ENCODE assay signal across 20 cellular contexts in the genomic region with DNA sequence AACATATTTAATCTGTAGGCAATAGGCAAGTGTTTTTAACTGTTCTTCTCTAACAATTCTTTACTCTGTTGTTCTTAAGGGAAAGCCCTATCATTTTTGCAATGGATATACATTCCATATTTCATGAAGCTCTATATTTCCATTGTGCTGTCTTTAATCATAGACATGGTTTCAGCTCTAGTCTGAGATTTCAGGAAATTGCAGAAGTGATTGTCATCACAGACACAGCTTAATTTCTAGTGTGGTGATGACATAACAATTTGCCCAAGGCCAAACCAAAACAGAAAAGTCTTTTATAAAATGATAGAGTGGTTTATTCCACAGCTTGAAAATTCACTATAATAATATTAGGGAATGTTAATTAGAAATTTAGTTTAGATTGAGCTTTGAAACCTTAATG.
DNase-seq lines count a peak whose midpoint lies in the region; ATAC-seq, FAIRE-seq and TF ChIP-seq lines count a peak whose summit lies in the region.
"Had no signal": no experiment of that assay in that cellular context is flagged by ENCODE, and none has a peak within 500 bp of the region (broad histone marks: within the 10 kb centered on the region; RNA-seq: fewer than 3 reads in every experiment).

No MANE protein-coding gene starts in this region.

- TF ChIP-seq EP300 in suprapubic skin (IDR thresholded peaks at IDR 0.05): no peak

- no peak for TF ChIP-seq CTCF in suprapubic skin (IDR thresholded peaks at IDR 0.05)

- FAIRE-seq in H54 (lab: Jason Lieb, UNC): peak; percentile 88

- H3K9me3 ChIP-seq in suprapubic skin: no peaks in the 10 kb centered on the region
- H3K9me3 ChIP-seq: tibial artery had no signal

- H3K27me3 ChIP-seq in suprapubic skin: no peaks in the 10 kb centered on the region
- H3K27me3 ChIP-seq: tibial artery had no signal

- no peak overlapping the region for H3K27ac ChIP-seq in suprapubic skin
- H3K27ac ChIP-seq: C4-2B, tibial artery had no signal

- no peak for ATAC-seq in stimulated activated naive B cell treated with anti-CD40 and anti-IgM and Interleukin-4, amounts not matched to agents 10 μg/mL and 1 μg/mL and 100 μg/mL, for 72 hours (replicated peaks)
- ATAC-seq in HG03108 (IDR thresholded peaks at IDR 0.05; ENCODE audit: unreplicated experiment): no peak

- no peaks in the 10 kb centered on the region for H3K36me3 Mint-ChIP-seq in stimulated activated naive B cell treated with anti-CD40 and anti-IgM and Interleukin-4, amounts not matched to agents 10 μg/mL and 1 μg/mL and 100 μg/mL, for 72 hours

- H3K4me1 Mint-ChIP-seq in stimulated activated naive B cell treated with anti-CD40 and anti-IgM and Interleukin-4, amounts not matched to agents 10 μg/mL and 1 μg/mL and 100 μg/mL, for 72 hours: no peaks in the 10 kb centered on the region
- H3K4me1 Mint-ChIP-seq: activated CD4-positive, alpha-beta T cell treated with anti-CD3 and anti-CD28 coated beads, Interleukin-2, amount 10 ng/mL, durations not matched to agents 7 days and 5 days had no signal

- no peak for TF ChIP-seq POLR2A in H54 (IDR thresholded peaks at IDR 0.05; ENCODE audit: low read depth, low read length)
- no peak for TF ChIP-seq POLR2A in suprapubic skin (IDR thresholded peaks at IDR 0.05)

- peaks cover 5 to 6% of the 10 kb centered on the region in 2 donors for H3K9me3 Mint-ChIP-seq in stimulated activated naive B cell treated with anti-CD40 and anti-IgM and Interleukin-4, amounts not matched to agents 10 μg/mL and 1 μg/mL and 100 μg/mL, for 72 hours
- H3K9me3 Mint-ChIP-seq: activated CD4-positive, alpha-beta T cell treated with anti-CD3 and anti-CD28 coated beads, Interleukin-2, amount 10 ng/mL, durations not matched to agents 7 days and 5 days had no signal

- no peak overlapping the region for H3K27ac Mint-ChIP-seq in stimulated activated naive B cell treated with anti-CD40 and anti-IgM and Interleukin-4, amounts not matched to agents 10 μg/mL and 1 μg/mL and 100 μg/mL, for 72 hours
- H3K27ac Mint-ChIP-seq: activated CD4-positive, alpha-beta T cell treated with anti-CD3 and anti-CD28 coated beads, Interleukin-2, amount 10 ng/mL, durations not matched to agents 7 days and 5 days had no signal

- DNase-seq in H54 (ENCODE audit: insufficient read length, low spot score) (no peak), RKO (ENCODE audit: low spot score) (peak; percentile 82), dermis blood vessel endothelial cell (peak; percentile 72), pulmonary artery endothelial cell (ENCODE audit: low read depth, low spot score) (peak; percentile 47), suprapubic skin (ENCODE audit: low spot score in 2 of 2) (no peak), NCI-H187 treated with DMSO at 0.1 percent for 48 hours (lab: John Stamatoyannopoulos, UW) (no peak)
- no peak for DNase-seq in stimulated activated naive B cell treated with anti-CD40 and anti-IgM and Interleukin-4, amounts not matched to agents 10 μg/mL and 1 μg/mL and 100 μg/mL, for 72 hours
- DNase-seq: activated CD4-positive, alpha-beta T cell treated with anti-CD3 and anti-CD28 coated beads, Interleukin-2, amount 10 ng/mL, durations not matched to agents 7 days and 5 days; activated naive CD4-positive, alpha-beta T cell treated with anti-CD3 and anti-CD28 coated beads, Interleukin-2, amount 50 U/mL, for 16 hours; activated T-cell treated with anti-CD3 and anti-CD28 coated beads, Interleukin-2, amount 50 U/mL, for 1 hour; central memory CD4-positive, alpha-beta T cell; DMS79; glutamatergic neuron; islet precursor cell; Right ventricle myocardium superior; stimulated activated CD4-positive, alpha-beta T cell treated with anti-CD3 and anti-CD28 coated beads, Interleukin-4, amount 100 ng/mL, for 4 hours; T1000; tibial artery had no signal

- no peaks in the 10 kb centered on the region for H3K27me3 Mint-ChIP-seq in stimulated activated naive B cell treated with anti-CD40 and anti-IgM and Interleukin-4, amounts not matched to agents 10 μg/mL and 1 μg/mL and 100 μg/mL, for 72 hours
- H3K27me3 Mint-ChIP-seq: activated CD4-positive, alpha-beta T cell treated with anti-CD3 and anti-CD28 coated beads, Interleukin-2, amount 10 ng/mL, durations not matched to agents 7 days and 5 days had no signal

- H3K4me1 ChIP-seq in suprapubic skin: no peaks in the 10 kb centered on the region
- H3K4me1 ChIP-seq: tibial artery had no signal

- H3K36me3 ChIP-seq in suprapubic skin: no peaks in the 10 kb centered on the region
- H3K36me3 ChIP-seq: tibial artery had no signal

- no peak overlapping the region for H3K4me3 ChIP-seq in suprapubic skin
- H3K4me3 ChIP-seq: tibial artery had no signal

- no peak overlapping the region for H3K4me3 Mint-ChIP-seq in stimulated activated naive B cell treated with anti-CD40 and anti-IgM and Interleukin-4, amounts not matched to agents 10 μg/mL and 1 μg/mL and 100 μg/mL, for 72 hours
- H3K4me3 Mint-ChIP-seq: activated CD4-positive, alpha-beta T cell treated with anti-CD3 and anti-CD28 coated beads, Interleukin-2, amount 10 ng/mL, durations not matched to agents 7 days and 5 days had no signal

Comparison
In these comparisons a context has a peak if more than half of its experiments do, and no peak if none do; other contexts are left out.
1. DNase-seq: peak in RKO (single experiment), dermis blood vessel endothelial cell (single experiment) and pulmonary artery endothelial cell (single experiment); none in H54 (single experiment), suprapubic skin (0 of 2), stimulated activated naive B cell treated with anti-CD40 and anti-IgM and Interleukin-4, amounts not matched to agents 10 μg/mL and 1 μg/mL and 100 μg/mL, for 72 hours (single experiment) and NCI-H187 treated with DMSO at 0.1 percent for 48 hours (single experiment).